29 cellular contexts compared by ENCODE assay signal in the genomic region with DNA sequence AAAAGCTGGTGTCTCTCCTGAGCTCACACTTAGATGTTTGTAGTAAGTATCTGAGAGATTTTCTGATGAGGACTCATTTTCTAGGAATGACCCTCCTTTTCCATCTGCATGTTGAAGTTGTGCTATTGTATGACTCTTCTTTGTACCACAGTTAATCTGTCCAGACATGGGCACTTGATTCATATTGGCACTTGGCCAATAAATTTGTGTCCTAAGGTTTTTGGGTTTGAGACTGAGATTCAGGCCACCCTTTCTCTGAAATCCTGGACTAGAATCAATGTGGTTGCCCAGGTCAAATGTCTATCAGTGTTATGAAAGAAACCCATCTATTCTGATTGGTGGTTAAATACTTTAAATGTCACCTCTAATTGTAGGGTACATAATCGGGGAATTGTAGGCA.
"Had no signal": no experiment of that assay in that cellular context is flagged by ENCODE, and none has a peak within 500 bp of the region (broad histone marks: within the 10 kb centered on the region; RNA-seq: fewer than 3 reads in every experiment).

No MANE protein-coding gene starts in this region.

- H3K79me2 ChIP-seq: hepatocyte had no signal

- H3K27me3 ChIP-seq: colonic mucosa, esophagus muscularis mucosa, esophagus squamous epithelium, foreskin keratinocyte, gastrocnemius medialis, gastroesophageal sphincter, heart left ventricle, heart right ventricle, hepatocyte had no signal

- ATAC-seq: effector memory CD8-positive, alpha-beta T cell; esophagus mucosa; foreskin keratinocyte; gastrocnemius medialis; gastroesophageal sphincter; heart left ventricle; heart right ventricle had no signal

- H3K36me3 ChIP-seq: colonic mucosa, esophagus muscularis mucosa, esophagus squamous epithelium, gastrocnemius medialis, gastroesophageal sphincter, heart left ventricle, heart right ventricle had no signal

- H3K4me1 ChIP-seq: colonic mucosa, esophagus muscularis mucosa, esophagus squamous epithelium, foreskin keratinocyte, gastrocnemius medialis, gastroesophageal sphincter, heart left ventricle, heart right ventricle had no signal

- H3K27ac ChIP-seq: colonic mucosa, coronary artery, epithelial cell of prostate, esophagus muscularis mucosa, esophagus squamous epithelium, foreskin keratinocyte, gastrocnemius medialis, gastroesophageal sphincter, heart left ventricle, heart right ventricle, hepatocyte had no signal

- H3K9me3 ChIP-seq: colonic mucosa, esophagus muscularis mucosa, esophagus squamous epithelium, gastrocnemius medialis, gastroesophageal sphincter, heart left ventricle, heart right ventricle had no signal

- FAIRE-seq: endometrium, endothelial cell of umbilical vein, frontal cortex had no signal

- H3K4me3 Mint-ChIP-seq: dendritic cell treated with granulocyte-macrophage colony-stimulating factor and Interleukin-4, amounts not matched to agents 40 ng/mL and 50 ng/mL, for 4 days; effector memory CD8-positive, alpha-beta T cell; endodermal cell had no signal

- H3K4me3 ChIP-seq: colonic mucosa, coronary artery, dorsolateral prefrontal cortex, esophagus muscularis mucosa, esophagus squamous epithelium, gastrocnemius medialis, gastroesophageal sphincter, heart left ventricle, heart right ventricle, hepatocyte had no signal

- DNase-seq: colonic mucosa; cortex of kidney; dermis blood vessel endothelial cell; dorsolateral prefrontal cortex; effector CD4-positive, alpha-beta T cell; effector CD8-positive, alpha-beta T cell; effector memory CD4-positive, alpha-beta T cell; effector memory CD8-positive, alpha-beta T cell; endodermal cell; erythroblast; esophagus squamous epithelium; foreskin fibroblast; foreskin keratinocyte; foreskin melanocyte; gastrocnemius medialis; glutamatergic neuron; head of caudate nucleus; heart left ventricle; heart right ventricle had no signal

- H3K4me1 Mint-ChIP-seq: endodermal cell had no signal

- H3K27ac Mint-ChIP-seq: dendritic cell treated with granulocyte-macrophage colony-stimulating factor and Interleukin-4, amounts not matched to agents 40 ng/mL and 50 ng/mL, for 4 days; effector memory CD8-positive, alpha-beta T cell; endodermal cell had no signal

- H2AFZ ChIP-seq: hepatocyte had no signal

- H3K27me3 Mint-ChIP-seq: dendritic cell treated with granulocyte-macrophage colony-stimulating factor and Interleukin-4, amounts not matched to agents 40 ng/mL and 50 ng/mL, for 4 days; effector memory CD8-positive, alpha-beta T cell had no signal

- H3K4me2 ChIP-seq: hepatocyte had no signal
